ENCODE assay signal across 1 cellular context in the genomic region with DNA sequence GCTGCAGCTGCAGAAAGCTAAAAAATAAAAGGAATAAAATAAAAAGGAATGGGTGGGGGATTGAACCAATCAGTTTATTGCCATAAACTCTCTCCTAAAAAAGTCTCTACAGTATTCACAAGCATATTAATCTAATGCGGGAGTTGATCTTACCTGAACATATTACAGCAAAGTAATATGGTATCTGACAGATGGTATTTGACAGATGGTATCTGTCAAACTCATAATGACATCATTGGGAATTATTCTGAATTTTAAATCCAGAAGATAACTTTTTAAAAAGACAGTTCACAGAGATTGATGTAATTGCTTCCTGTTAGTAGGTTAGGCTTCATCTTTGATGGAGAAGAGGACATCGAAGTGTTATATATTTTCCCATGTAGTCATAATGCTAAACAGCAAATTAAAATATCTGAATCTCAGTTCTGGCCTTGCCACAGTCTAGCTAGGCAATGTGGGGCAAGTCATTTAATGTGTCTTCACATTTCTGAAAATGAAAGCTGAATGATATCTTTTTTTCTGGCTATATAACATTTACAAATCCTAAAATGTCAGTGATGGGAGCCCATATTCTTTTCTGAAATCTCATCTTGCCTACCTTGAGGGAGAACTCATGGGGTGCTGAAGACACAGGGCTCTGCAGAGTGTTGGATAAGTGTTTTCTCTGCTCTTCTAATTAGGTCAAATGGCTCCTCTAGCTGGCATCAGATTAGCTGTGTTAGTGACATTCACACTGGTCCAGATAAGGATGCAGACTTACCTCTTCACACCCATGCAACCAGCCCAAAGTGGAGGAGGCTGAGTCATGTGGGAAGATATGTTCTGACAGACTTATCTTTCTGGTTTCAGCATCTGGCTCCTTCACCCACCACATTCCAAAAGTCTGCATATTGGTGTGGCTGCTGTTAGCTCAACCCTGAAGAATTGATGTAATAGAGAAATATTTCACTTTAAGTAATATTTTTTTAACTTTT.
TF ChIP-seq lines count a peak whose summit lies in the region.

No MANE protein-coding gene starts in this region.

TF ChIP-seq in WTC11, 78 proteins besides CTCF, POLR2A, EP300 and RAD21:
- no peak for TF ChIP-seq MXD4 (CRISPR knock-in tag; IDR thresholded peaks at IDR 0.05; ENCODE audit: borderline replicate concordance)
- TF ChIP-seq KAT7 (CRISPR knock-in tag; IDR thresholded peaks at IDR 0.05; ENCODE audit: borderline replicate concordance), result no peak
- TF ChIP-seq, protein P1, sequence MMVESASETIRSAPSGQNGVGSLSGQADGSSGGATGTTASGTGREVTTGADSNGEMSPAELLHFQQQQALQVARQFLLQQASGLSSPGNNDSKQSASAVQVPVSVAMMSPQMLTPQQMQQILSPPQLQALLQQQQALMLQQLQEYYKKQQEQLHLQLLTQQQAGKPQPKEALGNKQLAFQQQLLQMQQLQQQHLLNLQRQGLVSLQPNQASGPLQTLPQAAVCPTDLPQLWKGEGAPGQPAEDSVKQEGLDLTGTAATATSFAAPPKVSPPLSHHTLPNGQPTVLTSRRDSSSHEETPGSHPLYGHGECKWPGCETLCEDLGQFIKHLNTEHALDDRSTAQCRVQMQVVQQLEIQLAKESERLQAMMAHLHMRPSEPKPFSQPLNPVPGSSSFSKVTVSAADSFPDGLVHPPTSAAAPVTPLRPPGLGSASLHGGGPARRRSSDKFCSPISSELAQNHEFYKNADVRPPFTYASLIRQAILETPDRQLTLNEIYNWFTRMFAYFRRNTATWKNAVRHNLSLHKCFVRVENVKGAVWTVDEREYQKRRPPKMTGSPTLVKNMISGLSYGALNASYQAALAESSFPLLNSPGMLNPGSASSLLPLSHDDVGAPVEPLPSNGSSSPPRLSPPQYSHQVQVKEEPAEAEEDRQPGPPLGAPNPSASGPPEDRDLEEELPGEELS (CRISPR knock-in tag; IDR thresholded peaks at IDR 0.05), result no peak
